1 cellular context compared by ENCODE assay signal in the genomic region with DNA sequence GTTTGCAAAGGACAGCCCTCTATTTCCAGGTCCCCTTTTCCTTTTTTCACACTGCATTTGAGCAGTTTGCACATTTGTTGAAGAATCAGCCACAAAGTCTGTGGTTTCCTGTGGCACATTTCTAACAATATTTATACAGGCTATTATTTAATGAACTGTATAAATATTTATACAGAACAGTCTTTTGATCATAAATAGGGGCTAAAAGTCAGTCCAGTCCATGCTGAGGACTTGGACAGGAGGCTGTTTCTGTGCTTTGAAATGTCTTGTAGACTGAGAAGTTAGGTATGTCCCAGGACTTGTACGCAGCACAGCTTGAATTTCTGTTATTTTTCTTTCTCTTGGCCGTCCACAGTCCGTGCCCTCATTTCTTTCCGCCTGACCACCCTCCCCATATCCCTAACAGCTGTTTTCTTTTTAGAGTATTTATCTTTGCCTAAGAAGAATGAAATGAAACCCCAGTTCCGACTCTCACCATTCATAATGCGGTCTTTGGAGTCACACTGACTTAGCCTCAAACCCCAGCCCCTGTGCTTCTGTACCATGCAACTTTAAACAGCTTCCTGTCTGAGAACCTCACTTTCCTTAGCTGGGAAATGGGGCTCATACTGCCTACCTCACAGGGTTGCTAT.
TF ChIP-seq lines count a peak whose summit lies in the region.

No MANE protein-coding gene starts in this region.

TF ChIP-seq in GM12878, 131 proteins besides CTCF, POLR2A, EP300 and RAD21:
- TF ChIP-seq SUZ12 (IDR thresholded peaks at IDR 0.05; ENCODE audit: unreplicated experiment) (no peak), POLR2AphosphoS5 (IDR thresholded peaks at IDR 0.05; ENCODE audit: low read length) (no peak), ZSCAN29 (IDR thresholded peaks at IDR 0.05) (no peak), CREM (IDR thresholded peaks at IDR 0.05; ENCODE audit: low read depth) (no peak), ZNF207 (IDR thresholded peaks at IDR 0.05; ENCODE audit: borderline replicate concordance) (no peak), E2F8 (IDR thresholded peaks at IDR 0.05; ENCODE audit: low read depth, partially characterized antibody) (no peak), SMARCA5 (IDR thresholded peaks at IDR 0.05) (peak; percentile 44; the same call in 1 of the 2 replicates), BACH1 (IDR thresholded peaks at IDR 0.05; ENCODE audit: borderline replicate concordance) (no peak), MTA2 (IDR thresholded peaks at IDR 0.05; ENCODE audit: low read depth) (no peak), RUNX3 (IDR thresholded peaks at IDR 0.05; ENCODE audit: low read length) (peak; percentile 33), KAT2A (conservative IDR thresholded peaks at IDR 0.05; ENCODE audit: control insufficient read depth, low read depth, low read length) (no peak), CEBPB (IDR thresholded peaks at IDR 0.05; ENCODE audit: borderline replicate concordance in 1 of 2, low read depth in 2 of 2, low read length in 2 of 2) (no peak), IKZF2 (IDR thresholded peaks at IDR 0.05) (peak; percentile 27 to 33; a peak in 2 of 4 replicates), IKZF1 (conservative IDR thresholded peaks at IDR 0.05) (no peak)
- TF ChIP-seq, protein P1, sequence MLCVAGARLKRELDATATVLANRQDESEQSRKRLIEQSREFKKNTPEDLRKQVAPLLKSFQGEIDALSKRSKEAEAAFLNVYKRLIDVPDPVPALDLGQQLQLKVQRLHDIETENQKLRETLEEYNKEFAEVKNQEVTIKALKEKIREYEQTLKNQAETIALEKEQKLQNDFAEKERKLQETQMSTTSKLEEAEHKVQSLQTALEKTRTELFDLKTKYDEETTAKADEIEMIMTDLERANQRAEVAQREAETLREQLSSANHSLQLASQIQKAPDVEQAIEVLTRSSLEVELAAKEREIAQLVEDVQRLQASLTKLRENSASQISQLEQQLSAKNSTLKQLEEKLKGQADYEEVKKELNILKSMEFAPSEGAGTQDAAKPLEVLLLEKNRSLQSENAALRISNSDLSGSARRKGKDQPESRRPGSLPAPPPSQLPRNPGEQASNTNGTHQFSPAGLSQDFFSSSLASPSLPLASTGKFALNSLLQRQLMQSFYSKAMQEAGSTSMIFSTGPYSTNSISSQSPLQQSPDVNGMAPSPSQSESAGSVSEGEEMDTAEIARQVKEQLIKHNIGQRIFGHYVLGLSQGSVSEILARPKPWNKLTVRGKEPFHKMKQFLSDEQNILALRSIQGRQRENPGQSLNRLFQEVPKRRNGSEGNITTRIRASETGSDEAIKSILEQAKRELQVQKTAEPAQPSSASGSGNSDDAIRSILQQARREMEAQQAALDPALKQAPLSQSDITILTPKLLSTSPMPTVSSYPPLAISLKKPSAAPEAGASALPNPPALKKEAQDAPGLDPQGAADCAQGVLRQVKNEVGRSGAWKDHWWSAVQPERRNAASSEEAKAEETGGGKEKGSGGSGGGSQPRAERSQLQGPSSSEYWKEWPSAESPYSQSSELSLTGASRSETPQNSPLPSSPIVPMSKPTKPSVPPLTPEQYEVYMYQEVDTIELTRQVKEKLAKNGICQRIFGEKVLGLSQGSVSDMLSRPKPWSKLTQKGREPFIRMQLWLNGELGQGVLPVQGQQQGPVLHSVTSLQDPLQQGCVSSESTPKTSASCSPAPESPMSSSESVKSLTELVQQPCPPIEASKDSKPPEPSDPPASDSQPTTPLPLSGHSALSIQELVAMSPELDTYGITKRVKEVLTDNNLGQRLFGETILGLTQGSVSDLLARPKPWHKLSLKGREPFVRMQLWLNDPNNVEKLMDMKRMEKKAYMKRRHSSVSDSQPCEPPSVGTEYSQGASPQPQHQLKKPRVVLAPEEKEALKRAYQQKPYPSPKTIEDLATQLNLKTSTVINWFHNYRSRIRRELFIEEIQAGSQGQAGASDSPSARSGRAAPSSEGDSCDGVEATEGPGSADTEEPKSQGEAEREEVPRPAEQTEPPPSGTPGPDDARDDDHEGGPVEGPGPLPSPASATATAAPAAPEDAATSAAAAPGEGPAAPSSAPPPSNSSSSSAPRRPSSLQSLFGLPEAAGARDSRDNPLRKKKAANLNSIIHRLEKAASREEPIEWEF (IDR thresholded peaks at IDR 0.05; ENCODE audit: insufficient replicate concordance, low read depth, low read length), result no peak
